9 cellular contexts compared by ENCODE assay signal in genomic region chr12:100128509-100128908, GRCh38. TPM values are rescaled to one million over a fixed set of nuclear protein-coding genes. Genes with fewer than 3 reads are reported as not detected.
A peak's percentile ranks its signal among the peaks of the same experiment; 100 is the strongest.
DNase-seq lines count a peak whose midpoint lies in the region; ATAC-seq and TF ChIP-seq lines count a peak whose summit lies in the region.
"Had no signal": no experiment of that assay in that cellular context is flagged by ENCODE, and none has a peak within 500 bp of the region (broad histone marks: within the 10 kb centered on the region; RNA-seq: fewer than 3 reads in every experiment).

No MANE protein-coding gene starts in this region.

- intact Hi-C loops in HCT116 (cut with micrococcal nuclease) = no loop called here

- H3K27ac ChIP-seq in HCT116 (ENCODE audit: low read depth, low read length) (no peak overlapping the region), cardiac muscle cell (no peak overlapping the region)
- no peak overlapping the region for H3K27ac ChIP-seq in effector memory CD4-positive, alpha-beta T cell (ENCODE audit: insufficient read depth, low read length, poor library complexity, severe bottlenecking)

- no TSS peak for BruUV-seq in HCT116 (replicated peaks; lab: Mats Ljungman, UMichigan)

- H4K20me1 ChIP-seq in HCT116 (ENCODE audit: insufficient read depth) = no peaks in the 10 kb centered on the region; the same call in 1 of the 2 replicates

- H3K36me3 ChIP-seq in HCT116 (ENCODE audit: control insufficient read depth in 1 of 2, insufficient read depth in 2 of 2, low read length in 2 of 2) = no peaks in the 10 kb centered on the region
- H3K36me3 ChIP-seq in cardiac muscle cell = no peaks in the 10 kb centered on the region
- H3K36me3 ChIP-seq in effector memory CD4-positive, alpha-beta T cell (ENCODE audit: control insufficient read depth, insufficient read depth, low read length) = no peaks in the 10 kb centered on the region
- H3K36me3 ChIP-seq: breast epithelium had no signal

- peaks cover 69% of the 10 kb centered on the region for H3K79me2 ChIP-seq in HCT116 (ENCODE audit: insufficient read depth, low read length)

- CTCF ChIA-PET in HCT116 (lab: Charles Lee) = interaction anchor here (0.7 to 1.8 kb wide), 3 partner anchors 9 to 26 kb away, joined by 3 to 6 read pairs (median 3); no protein-coding TSS in a partner anchor
- CTCF ChIA-PET in T-cell (lab: Charles Lee) = interaction anchor here in 1 of 2 donors (1.3 kb wide), 1 partner anchor 10 kb away, joined by 3 read pairs; no protein-coding TSS in a partner anchor

- RAD21 ChIA-PET in HCT116 (lab: Charles Lee; ENCODE audit: low non-redundant PET in 1 of 2, low total read pairs in 2 of 2, uncharacterized antibody in 2 of 2, unreplicated experiment in 2 of 2) = no interaction called here

- no peaks in the 10 kb centered on the region for H3K27me3 ChIP-seq in HCT116 (ENCODE audit: insufficient read depth, low read length)
- no peaks in the 10 kb centered on the region for H3K27me3 ChIP-seq in cardiac muscle cell
- H3K27me3 ChIP-seq in effector memory CD4-positive, alpha-beta T cell (replicated peaks; ENCODE audit: control insufficient read depth, insufficient read depth, low read length, poor library complexity, severe bottlenecking) = no peaks in the 10 kb centered on the region
- H3K27me3 ChIP-seq: breast epithelium had no signal

- no peak for TF ChIP-seq POLR2A in HCT116 (IDR thresholded peaks at IDR 0.05; ENCODE audit: borderline replicate concordance, extremely low read depth, insufficient read depth, insufficient read length)

- peak overlapping the region; percentile 13 to 57 for H3K27ac Mint-ChIP-seq in T-cell

- peaks cover 29 to 44% (median 41%) of the 10 kb centered on the region in 3 donors for H3K4me1 Mint-ChIP-seq in T-cell

- POLR2A ChIA-PET in HCT116 (lab: Charles Lee) (no interaction called here), T-cell (lab: Charles Lee) (interaction anchor here in 1 of 2 donors (0.6 kb wide), 1 partner anchor 275 kb away, joined by 9 read pairs; no protein-coding TSS in a partner anchor)

- peak; percentile 28; the same call in 1 of the 2 replicates for TF ChIP-seq RAD21 in HCT116 (IDR thresholded peaks at IDR 0.05; ENCODE audit: low read depth)

- H3K4me3 ChIP-seq in AG10803 (ENCODE audit: low read length) (no peak overlapping the region; the same call in 1 of the 2 replicates), HCT116 (replicated peaks in 1 of 2; ENCODE audit: low read depth in 1 of 2, low read length in 2 of 2) (no peak overlapping the region), cardiac muscle cell (no peak overlapping the region)
- H3K4me3 ChIP-seq in effector memory CD4-positive, alpha-beta T cell (ENCODE audit: insufficient read depth, low read depth, low read length, poor library complexity, severe bottlenecking) = no peak overlapping the region
- H3K4me3 ChIP-seq: breast epithelium had no signal

- ATAC-seq in HCT116 (peak; percentile 79), T-cell (replicated peaks in 1 of 4) (no peak), HG03457 (IDR thresholded peaks at IDR 0.05; ENCODE audit: unreplicated experiment) (no peak), GM21423 (IDR thresholded peaks at IDR 0.05; ENCODE audit: unreplicated experiment) (no peak)

- no peaks in the 10 kb centered on the region for H3K9me2 ChIP-seq in HCT116 (ENCODE audit: insufficient read depth)

- H3K9me3 ChIP-seq in HCT116 (ENCODE audit: control insufficient read depth in 1 of 2, insufficient read depth in 1 of 2, low read depth in 1 of 2, low read length in 2 of 2) (no peaks in the 10 kb centered on the region), cardiac muscle cell (ENCODE audit: low read depth) (no peaks in the 10 kb centered on the region)
- no peaks in the 10 kb centered on the region for H3K9me3 ChIP-seq in effector memory CD4-positive, alpha-beta T cell (ENCODE audit: control insufficient read depth, low read length)
- H3K9me3 ChIP-seq: breast epithelium had no signal

- DNase-seq in AG10803 (ENCODE audit: low read depth) = peak; percentile 70
- no peak for DNase-seq in HCT116 (ENCODE audit: low read depth, low spot score)
- no peak for DNase-seq in T-cell
- DNase-seq in cardiac muscle cell (ENCODE audit: low read depth in 1 of 2, low spot score in 1 of 2) = peak in 1 of 2 donors; percentile 76
- DNase-seq in stromal cell of bone marrow (ENCODE audit: low read depth) = peak; percentile 52
- DNase-seq in effector memory CD4-positive, alpha-beta T cell = no peak

- 0 out of 4 replicates have a peak, but pooled peaks cover 0 to 3% of the 10 kb centered on the region in 2 experiments for H3K4me1 ChIP-seq in HCT116 (ENCODE audit: control insufficient read depth in 1 of 2, insufficient read depth in 2 of 2, low read length in 2 of 2)
- H3K4me1 ChIP-seq in cardiac muscle cell (ENCODE audit: low read depth) = peaks cover 13% of the 10 kb centered on the region
- no peaks in the 10 kb centered on the region for H3K4me1 ChIP-seq in effector memory CD4-positive, alpha-beta T cell (ENCODE audit: control insufficient read depth, insufficient read depth, low read length, poor library complexity, severe bottlenecking)

- no peak overlapping the region for H3K4me2 ChIP-seq in HCT116 (ENCODE audit: low read length)

- no peaks in the 10 kb centered on the region for H3K9me3 Mint-ChIP-seq in T-cell

- H3K36me3 Mint-ChIP-seq in T-cell = peaks cover 13% of the 10 kb centered on the region

- TF ChIP-seq CTCF in AG10803 (conservative IDR thresholded peaks at IDR 0.05; ENCODE audit: low read length) (peak; percentile 65), HCT116 (IDR thresholded peaks at IDR 0.05 in 2 of 3, conservative IDR thresholded peaks at IDR 0.05 in 1 of 3; ENCODE audit: borderline replicate concordance in 1 of 3, insufficient read depth in 1 of 3, low read depth in 2 of 3, low read length in 2 of 3) (peak; percentile 15 to 54 (median 49); a peak in 5 of 6 replicates), cardiac muscle cell (IDR thresholded peaks at IDR 0.05; ENCODE audit: low read depth, low read length) (peak; percentile 53)

- no peak overlapping the region for H3K9ac ChIP-seq in HCT116 (ENCODE audit: low read length)

- no peaks in the 10 kb centered on the region for H3K27me3 Mint-ChIP-seq in T-cell

- peak overlapping the region in 1 of 3 donors; percentile 18 for H3K4me3 Mint-ChIP-seq in T-cell

- no peak overlapping the region for H2AFZ ChIP-seq in HCT116 (ENCODE audit: low read depth, low read length, poor library complexity, severe bottlenecking)

TF ChIP-seq in HCT116, 20 proteins besides CTCF, POLR2A, EP300 and RAD21:
- TF ChIP-seq CEBPB (IDR thresholded peaks at IDR 0.05; ENCODE audit: low read depth) (peak; percentile 88), CBX3 (IDR thresholded peaks at IDR 0.05; ENCODE audit: low read depth) (no peak), FOSL1 (IDR thresholded peaks at IDR 0.05; ENCODE audit: low read depth) (no peak)
TF ChIP-seq in HCT116: peak in this region for 1.

RNA-seq across cellular contexts. Expression of gene BLTP3B, which starts 14.2 kb away (rescaled TPM):
- total RNA-seq in HCT116 (2021; ENCODE audit: unreplicated experiment) (24.5 TPM), T-cell (10 to 100 TPM; 16.3 to 21.7 (median 18.2) TPM), cardiac muscle cell (13.9 and 21.9 TPM in 2 replicates)
- 5.9 and 9.9 TPM in 2 replicates for polyA plus RNA-seq in HCT116 (2012)
- polyA plus RNA-seq in cardiac muscle cell = 14.1 and 20.9 TPM in 2 replicates

Comparison
In these comparisons a context has a peak if more than half of its experiments do, and no peak if none do; other contexts are left out.
1. DNase-seq: peak in AG10803 (single experiment) and stromal cell of bone marrow (single experiment); none in HCT116 (single experiment), T-cell (0 of 34) and effector memory CD4-positive, alpha-beta T cell (0 of 3).
2. Peak in every context shown above with its lines, with median percentiles within 50 percentile points of each other: CTCF ChIP-seq.